21 cellular contexts compared by ENCODE assay signal in the genomic region with DNA sequence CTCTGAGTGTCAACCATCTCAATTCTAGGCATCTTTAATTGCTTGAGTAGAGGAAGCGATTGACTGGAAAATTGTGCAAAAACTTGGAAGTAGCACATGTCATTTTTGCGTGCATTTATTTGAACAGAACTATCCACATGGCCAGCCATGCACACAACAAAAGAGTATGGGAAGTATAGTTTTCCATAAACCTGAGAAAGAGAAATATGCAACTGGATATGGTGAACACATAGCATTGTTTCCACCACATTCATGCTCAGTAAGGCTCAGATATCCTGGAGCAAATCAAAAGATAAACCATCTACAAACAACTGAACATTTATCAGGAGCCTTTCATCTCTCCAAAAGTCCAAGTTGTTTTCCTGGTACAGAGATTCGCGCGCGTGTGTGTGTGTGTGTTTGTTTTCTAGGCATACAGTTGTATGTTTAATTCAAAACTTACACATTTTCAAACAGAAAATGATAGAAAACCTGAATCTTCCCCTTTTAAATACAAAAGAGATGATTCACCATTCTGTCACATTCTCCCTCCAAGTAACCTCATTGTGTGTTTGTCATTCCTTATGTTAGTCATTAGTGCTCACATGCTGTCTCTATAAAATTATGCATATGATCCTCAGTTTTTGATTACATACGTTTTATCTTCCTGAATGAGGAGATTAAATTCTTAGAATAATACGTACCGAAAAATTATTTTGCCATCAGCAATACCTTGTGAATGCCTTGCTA.
DNase-seq lines count a peak whose midpoint lies in the region; FAIRE-seq and TF ChIP-seq lines count a peak whose summit lies in the region.
"Had no signal": no experiment of that assay in that cellular context is flagged by ENCODE, and none has a peak within 500 bp of the region (broad histone marks: within the 10 kb centered on the region; RNA-seq: fewer than 3 reads in every experiment).

No MANE protein-coding gene starts in this region.

- H3K27me3 Mint-ChIP-seq in glutamatergic neuron (ENCODE audit: unreplicated experiment) = no peaks in the 10 kb centered on the region
- H3K27me3 Mint-ChIP-seq: activated T-helper 17 cell treated with anti-CD3 and anti-CD28 coated beads, Interleukin-2, amount 50 U/mL, for 72 hours had no signal

- in situ Hi-C loops in astrocyte of the spinal cord (cut with HindIII; ENCODE audit: low sequenced_read_pairs) = no loop called here

- FAIRE-seq in HTR-8/SVneo (lab: Jason Lieb, UNC) = no peak
- FAIRE-seq: K562 had no signal

- no peak for TF ChIP-seq CTCF in AG10803 (conservative IDR thresholded peaks at IDR 0.05; ENCODE audit: low read length)
- TF ChIP-seq CTCF in astrocyte of the spinal cord (IDR thresholded peaks at IDR 0.05; ENCODE audit: low read depth, low read length) = no peak
- no peak for TF ChIP-seq CTCF in GM10266 (IDR thresholded peaks at IDR 0.05; ENCODE audit: control insufficient read depth, insufficient read depth, low read depth, missing control alignments)
- TF ChIP-seq CTCF in glutamatergic neuron (IDR thresholded peaks at IDR 0.05; ENCODE audit: partially characterized antibody, unreplicated experiment) = no peak

- no peak overlapping the region for H3K4me3 Mint-ChIP-seq in glutamatergic neuron (ENCODE audit: unreplicated experiment)
- H3K4me3 Mint-ChIP-seq: activated CD8-positive, alpha-beta T cell treated with anti-CD3 and anti-CD28 coated beads, Interleukin-2, amount 10 ng/mL, durations not matched to agents 7 days and 5 days; activated T-helper 17 cell treated with anti-CD3 and anti-CD28 coated beads, Interleukin-2, amount 50 U/mL, for 72 hours; GM23338 had no signal

- H3K4me3 ChIP-seq in AG10803 (ENCODE audit: low read length) (no peak overlapping the region), astrocyte of the spinal cord (ENCODE audit: low read depth, low read length) (no peak overlapping the region)
- H3K4me3 ChIP-seq: dorsolateral prefrontal cortex, GM23338, K562, transverse colon had no signal

- no peaks in the 10 kb centered on the region for H3K36me3 Mint-ChIP-seq in glutamatergic neuron (ENCODE audit: unreplicated experiment)

- DNase-seq in AG10803 (ENCODE audit: low read depth) = peak; percentile 24
- peak; percentile 5 for DNase-seq in HTR-8/SVneo (ENCODE audit: insufficient read length, low spot score)
- DNase-seq in astrocyte of the spinal cord (ENCODE audit: low read depth, low spot score) = peak; percentile 55
- peak; percentile 17 for DNase-seq in foreskin melanocyte
- DNase-seq in effector CD8-positive, alpha-beta T cell (lab: John Stamatoyannopoulos, UW) = no peak
- DNase-seq in GM10266 (ENCODE audit: extremely low spot score) = no peak
- no peak for DNase-seq in D341Med (ENCODE audit: low spot score)
- DNase-seq in glutamatergic neuron = no peak
- DNase-seq: activated CD8-positive, alpha-beta T cell treated with anti-CD3 and anti-CD28 coated beads, Interleukin-2, amount 10 ng/mL, durations not matched to agents 7 days and 5 days; amygdala; DMS 273 treated with DMSO at 0.1 percent for 48 hours; dorsolateral prefrontal cortex; midbrain; NCI-H1105 treated with DMSO at 0.1 percent for 48 hours; NCI-H446; nucleus accumbens; stimulated activated CD4-positive, alpha-beta T cell treated with anti-CD3 and anti-CD28 coated beads, Interleukin-4, amount 100 ng/mL, for 4 hours; transverse colon had no signal

- no peaks in the 10 kb centered on the region for H3K9me3 Mint-ChIP-seq in glutamatergic neuron (ENCODE audit: unreplicated experiment)
- H3K9me3 Mint-ChIP-seq: activated T-helper 17 cell treated with anti-CD3 and anti-CD28 coated beads, Interleukin-2, amount 50 U/mL, for 72 hours; GM23338 had no signal

- no peaks in the 10 kb centered on the region for H3K4me1 Mint-ChIP-seq in glutamatergic neuron (ENCODE audit: low read depth, unreplicated experiment)
- H3K4me1 Mint-ChIP-seq: activated T-helper 17 cell treated with anti-CD3 and anti-CD28 coated beads, Interleukin-2, amount 50 U/mL, for 72 hours had no signal

- H3K27ac Mint-ChIP-seq in glutamatergic neuron (ENCODE audit: unreplicated experiment) = no peak overlapping the region
- H3K27ac Mint-ChIP-seq: activated CD8-positive, alpha-beta T cell treated with anti-CD3 and anti-CD28 coated beads, Interleukin-2, amount 10 ng/mL, durations not matched to agents 7 days and 5 days; activated T-helper 17 cell treated with anti-CD3 and anti-CD28 coated beads, Interleukin-2, amount 50 U/mL, for 72 hours; GM23338 had no signal

Comparison
In these comparisons a context has a peak if more than half of its experiments do, and no peak if none do; other contexts are left out.
1. DNase-seq: peak in AG10803 (single experiment), HTR-8/SVneo (single experiment), astrocyte of the spinal cord (single experiment) and foreskin melanocyte (single experiment); none in effector CD8-positive, alpha-beta T cell (single experiment), GM10266 (single experiment), D341Med (single experiment) and glutamatergic neuron (single experiment).